Comparison of ENCODE assay signal across 1 cellular context in genomic region chr1:69497847-69498246, GRCh38.
TF ChIP-seq lines count a peak whose summit lies in the region.

No MANE protein-coding gene starts in this region.

TF ChIP-seq in K562, 482 proteins besides CTCF, POLR2A, EP300 and RAD21 (continues in another document):
- TF ChIP-seq, protein P1, sequence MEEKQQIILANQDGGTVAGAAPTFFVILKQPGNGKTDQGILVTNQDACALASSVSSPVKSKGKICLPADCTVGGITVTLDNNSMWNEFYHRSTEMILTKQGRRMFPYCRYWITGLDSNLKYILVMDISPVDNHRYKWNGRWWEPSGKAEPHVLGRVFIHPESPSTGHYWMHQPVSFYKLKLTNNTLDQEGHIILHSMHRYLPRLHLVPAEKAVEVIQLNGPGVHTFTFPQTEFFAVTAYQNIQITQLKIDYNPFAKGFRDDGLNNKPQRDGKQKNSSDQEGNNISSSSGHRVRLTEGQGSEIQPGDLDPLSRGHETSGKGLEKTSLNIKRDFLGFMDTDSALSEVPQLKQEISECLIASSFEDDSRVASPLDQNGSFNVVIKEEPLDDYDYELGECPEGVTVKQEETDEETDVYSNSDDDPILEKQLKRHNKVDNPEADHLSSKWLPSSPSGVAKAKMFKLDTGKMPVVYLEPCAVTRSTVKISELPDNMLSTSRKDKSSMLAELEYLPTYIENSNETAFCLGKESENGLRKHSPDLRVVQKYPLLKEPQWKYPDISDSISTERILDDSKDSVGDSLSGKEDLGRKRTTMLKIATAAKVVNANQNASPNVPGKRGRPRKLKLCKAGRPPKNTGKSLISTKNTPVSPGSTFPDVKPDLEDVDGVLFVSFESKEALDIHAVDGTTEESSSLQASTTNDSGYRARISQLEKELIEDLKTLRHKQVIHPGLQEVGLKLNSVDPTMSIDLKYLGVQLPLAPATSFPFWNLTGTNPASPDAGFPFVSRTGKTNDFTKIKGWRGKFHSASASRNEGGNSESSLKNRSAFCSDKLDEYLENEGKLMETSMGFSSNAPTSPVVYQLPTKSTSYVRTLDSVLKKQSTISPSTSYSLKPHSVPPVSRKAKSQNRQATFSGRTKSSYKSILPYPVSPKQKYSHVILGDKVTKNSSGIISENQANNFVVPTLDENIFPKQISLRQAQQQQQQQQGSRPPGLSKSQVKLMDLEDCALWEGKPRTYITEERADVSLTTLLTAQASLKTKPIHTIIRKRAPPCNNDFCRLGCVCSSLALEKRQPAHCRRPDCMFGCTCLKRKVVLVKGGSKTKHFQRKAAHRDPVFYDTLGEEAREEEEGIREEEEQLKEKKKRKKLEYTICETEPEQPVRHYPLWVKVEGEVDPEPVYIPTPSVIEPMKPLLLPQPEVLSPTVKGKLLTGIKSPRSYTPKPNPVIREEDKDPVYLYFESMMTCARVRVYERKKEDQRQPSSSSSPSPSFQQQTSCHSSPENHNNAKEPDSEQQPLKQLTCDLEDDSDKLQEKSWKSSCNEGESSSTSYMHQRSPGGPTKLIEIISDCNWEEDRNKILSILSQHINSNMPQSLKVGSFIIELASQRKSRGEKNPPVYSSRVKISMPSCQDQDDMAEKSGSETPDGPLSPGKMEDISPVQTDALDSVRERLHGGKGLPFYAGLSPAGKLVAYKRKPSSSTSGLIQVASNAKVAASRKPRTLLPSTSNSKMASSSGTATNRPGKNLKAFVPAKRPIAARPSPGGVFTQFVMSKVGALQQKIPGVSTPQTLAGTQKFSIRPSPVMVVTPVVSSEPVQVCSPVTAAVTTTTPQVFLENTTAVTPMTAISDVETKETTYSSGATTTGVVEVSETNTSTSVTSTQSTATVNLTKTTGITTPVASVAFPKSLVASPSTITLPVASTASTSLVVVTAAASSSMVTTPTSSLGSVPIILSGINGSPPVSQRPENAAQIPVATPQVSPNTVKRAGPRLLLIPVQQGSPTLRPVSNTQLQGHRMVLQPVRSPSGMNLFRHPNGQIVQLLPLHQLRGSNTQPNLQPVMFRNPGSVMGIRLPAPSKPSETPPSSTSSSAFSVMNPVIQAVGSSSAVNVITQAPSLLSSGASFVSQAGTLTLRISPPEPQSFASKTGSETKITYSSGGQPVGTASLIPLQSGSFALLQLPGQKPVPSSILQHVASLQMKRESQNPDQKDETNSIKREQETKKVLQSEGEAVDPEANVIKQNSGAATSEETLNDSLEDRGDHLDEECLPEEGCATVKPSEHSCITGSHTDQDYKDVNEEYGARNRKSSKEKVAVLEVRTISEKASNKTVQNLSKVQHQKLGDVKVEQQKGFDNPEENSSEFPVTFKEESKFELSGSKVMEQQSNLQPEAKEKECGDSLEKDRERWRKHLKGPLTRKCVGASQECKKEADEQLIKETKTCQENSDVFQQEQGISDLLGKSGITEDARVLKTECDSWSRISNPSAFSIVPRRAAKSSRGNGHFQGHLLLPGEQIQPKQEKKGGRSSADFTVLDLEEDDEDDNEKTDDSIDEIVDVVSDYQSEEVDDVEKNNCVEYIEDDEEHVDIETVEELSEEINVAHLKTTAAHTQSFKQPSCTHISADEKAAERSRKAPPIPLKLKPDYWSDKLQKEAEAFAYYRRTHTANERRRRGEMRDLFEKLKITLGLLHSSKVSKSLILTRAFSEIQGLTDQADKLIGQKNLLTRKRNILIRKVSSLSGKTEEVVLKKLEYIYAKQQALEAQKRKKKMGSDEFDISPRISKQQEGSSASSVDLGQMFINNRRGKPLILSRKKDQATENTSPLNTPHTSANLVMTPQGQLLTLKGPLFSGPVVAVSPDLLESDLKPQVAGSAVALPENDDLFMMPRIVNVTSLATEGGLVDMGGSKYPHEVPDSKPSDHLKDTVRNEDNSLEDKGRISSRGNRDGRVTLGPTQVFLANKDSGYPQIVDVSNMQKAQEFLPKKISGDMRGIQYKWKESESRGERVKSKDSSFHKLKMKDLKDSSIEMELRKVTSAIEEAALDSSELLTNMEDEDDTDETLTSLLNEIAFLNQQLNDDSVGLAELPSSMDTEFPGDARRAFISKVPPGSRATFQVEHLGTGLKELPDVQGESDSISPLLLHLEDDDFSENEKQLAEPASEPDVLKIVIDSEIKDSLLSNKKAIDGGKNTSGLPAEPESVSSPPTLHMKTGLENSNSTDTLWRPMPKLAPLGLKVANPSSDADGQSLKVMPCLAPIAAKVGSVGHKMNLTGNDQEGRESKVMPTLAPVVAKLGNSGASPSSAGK (IDR thresholded peaks at IDR 0.05), result no peak
- TF ChIP-seq JUND (IDR thresholded peaks at IDR 0.05; ENCODE audit: borderline replicate concordance, low read depth, low read length) (0 out of 2 replicates have a peak, but pooled peaks have one; percentile 4), JUND (tag; IDR thresholded peaks at IDR 0.05; ENCODE audit: borderline replicate concordance, low read depth, low read length) (no peak), NR2C2 (CRISPR knock-in tag; IDR thresholded peaks at IDR 0.05) (no peak), NR2C2 (tag; IDR thresholded peaks at IDR 0.05) (no peak), SOX6 (IDR thresholded peaks at IDR 0.05) (peak; percentile 80; the same call in 1 of the 2 replicates), LARP7 (IDR thresholded peaks at IDR 0.05) (no peak), SRSF9 (IDR thresholded peaks at IDR 0.05; ENCODE audit: borderline replicate concordance, low read depth, low read length) (no peak), REST (CRISPR knock-in tag; IDR thresholded peaks at IDR 0.05; ENCODE audit: low read depth) (no peak), MNT (conservative IDR thresholded peaks at IDR 0.05) (no peak), CBFB (CRISPR knock-in tag; IDR thresholded peaks at IDR 0.05) (no peak), SP1 (CRISPR knock-in tag; IDR thresholded peaks at IDR 0.05) (no peak), CAMTA2 (CRISPR knock-in tag; conservative IDR thresholded peaks at IDR 0.05) (no peak), GABPB2 (CRISPR knock-in tag; conservative IDR thresholded peaks at IDR 0.05) (no peak), ZNF217 (CRISPR knock-in tag; IDR thresholded peaks at IDR 0.05) (no peak), FIP1L1 (IDR thresholded peaks at IDR 0.05; ENCODE audit: low read depth, low read length, poor library complexity, severe bottlenecking) (no peak), PHTF2 (CRISPR knock-in tag; IDR thresholded peaks at IDR 0.05) (no peak), ZFP36 (IDR thresholded peaks at IDR 0.05; ENCODE audit: low read depth, low read length, partially characterized antibody) (no peak), ZNF354B (CRISPR knock-in tag; IDR thresholded peaks at IDR 0.05) (no peak)
- TF ChIP-seq, protein P2, sequence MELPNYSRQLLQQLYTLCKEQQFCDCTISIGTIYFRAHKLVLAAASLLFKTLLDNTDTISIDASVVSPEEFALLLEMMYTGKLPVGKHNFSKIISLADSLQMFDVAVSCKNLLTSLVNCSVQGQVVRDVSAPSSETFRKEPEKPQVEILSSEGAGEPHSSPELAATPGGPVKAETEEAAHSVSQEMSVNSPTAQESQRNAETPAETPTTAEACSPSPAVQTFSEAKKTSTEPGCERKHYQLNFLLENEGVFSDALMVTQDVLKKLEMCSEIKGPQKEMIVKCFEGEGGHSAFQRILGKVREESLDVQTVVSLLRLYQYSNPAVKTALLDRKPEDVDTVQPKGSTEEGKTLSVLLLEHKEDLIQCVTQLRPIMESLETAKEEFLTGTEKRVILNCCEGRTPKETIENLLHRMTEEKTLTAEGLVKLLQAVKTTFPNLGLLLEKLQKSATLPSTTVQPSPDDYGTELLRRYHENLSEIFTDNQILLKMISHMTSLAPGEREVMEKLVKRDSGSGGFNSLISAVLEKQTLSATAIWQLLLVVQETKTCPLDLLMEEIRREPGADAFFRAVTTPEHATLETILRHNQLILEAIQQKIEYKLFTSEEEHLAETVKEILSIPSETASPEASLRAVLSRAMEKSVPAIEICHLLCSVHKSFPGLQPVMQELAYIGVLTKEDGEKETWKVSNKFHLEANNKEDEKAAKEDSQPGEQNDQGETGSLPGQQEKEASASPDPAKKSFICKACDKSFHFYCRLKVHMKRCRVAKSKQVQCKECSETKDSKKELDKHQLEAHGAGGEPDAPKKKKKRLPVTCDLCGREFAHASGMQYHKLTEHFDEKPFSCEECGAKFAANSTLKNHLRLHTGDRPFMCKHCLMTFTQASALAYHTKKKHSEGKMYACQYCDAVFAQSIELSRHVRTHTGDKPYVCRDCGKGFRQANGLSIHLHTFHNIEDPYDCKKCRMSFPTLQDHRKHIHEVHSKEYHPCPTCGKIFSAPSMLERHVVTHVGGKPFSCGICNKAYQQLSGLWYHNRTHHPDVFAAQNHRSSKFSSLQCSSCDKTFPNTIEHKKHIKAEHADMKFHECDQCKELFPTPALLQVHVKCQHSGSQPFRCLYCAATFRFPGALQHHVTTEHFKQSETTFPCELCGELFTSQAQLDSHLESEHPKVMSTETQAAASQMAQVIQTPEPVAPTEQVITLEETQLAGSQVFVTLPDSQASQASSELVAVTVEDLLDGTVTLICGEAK (IDR thresholded peaks at IDR 0.05), result no peak
- TF ChIP-seq, protein P2 (CRISPR knock-in tag; IDR thresholded peaks at IDR 0.05), result no peak
- TF ChIP-seq, protein P3, sequence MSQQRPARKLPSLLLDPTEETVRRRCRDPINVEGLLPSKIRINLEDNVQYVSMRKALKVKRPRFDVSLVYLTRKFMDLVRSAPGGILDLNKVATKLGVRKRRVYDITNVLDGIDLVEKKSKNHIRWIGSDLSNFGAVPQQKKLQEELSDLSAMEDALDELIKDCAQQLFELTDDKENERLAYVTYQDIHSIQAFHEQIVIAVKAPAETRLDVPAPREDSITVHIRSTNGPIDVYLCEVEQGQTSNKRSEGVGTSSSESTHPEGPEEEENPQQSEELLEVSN (IDR thresholded peaks at IDR 0.05; ENCODE audit: borderline replicate concordance in 1 of 2, extremely low read depth in 1 of 2, insufficient read depth in 1 of 2, insufficient read length in 1 of 2, low read depth in 1 of 2, low read length in 1 of 2, poor library complexity in 1 of 2, severe bottlenecking in 1 of 2), result no peak
- TF ChIP-seq, protein P4, sequence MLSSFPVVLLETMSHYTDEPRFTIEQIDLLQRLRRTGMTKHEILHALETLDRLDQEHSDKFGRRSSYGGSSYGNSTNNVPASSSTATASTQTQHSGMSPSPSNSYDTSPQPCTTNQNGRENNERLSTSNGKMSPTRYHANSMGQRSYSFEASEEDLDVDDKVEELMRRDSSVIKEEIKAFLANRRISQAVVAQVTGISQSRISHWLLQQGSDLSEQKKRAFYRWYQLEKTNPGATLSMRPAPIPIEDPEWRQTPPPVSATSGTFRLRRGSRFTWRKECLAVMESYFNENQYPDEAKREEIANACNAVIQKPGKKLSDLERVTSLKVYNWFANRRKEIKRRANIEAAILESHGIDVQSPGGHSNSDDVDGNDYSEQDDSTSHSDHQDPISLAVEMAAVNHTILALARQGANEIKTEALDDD (IDR thresholded peaks at IDR 0.05), result no peak
